ENCODE assay signal across 36 cellular contexts in genomic region chr4:2103127-2103842, GRCh38. TPM values are rescaled to one million over a fixed set of nuclear protein-coding genes. Genes with fewer than 3 reads are reported as not detected.
"Had no signal": no experiment of that assay in that cellular context is flagged by ENCODE, and none has a peak within 500 bp of the region (broad histone marks: within the 10 kb centered on the region; RNA-seq: fewer than 3 reads in every experiment).

No MANE protein-coding gene starts in this region.

- H3K4me1 Mint-ChIP-seq: activated naive CD8-positive, alpha-beta T cell treated with anti-CD3 and anti-CD28 coated beads for 36 hours; activated T-helper 17 cell treated with anti-CD3 and anti-CD28 coated beads, Interleukin-2, amount 50 U/mL, for 72 hours; central memory CD8-positive, alpha-beta T cell had no signal

- H3K27me3 Mint-ChIP-seq: activated naive CD8-positive, alpha-beta T cell treated with anti-CD3 and anti-CD28 coated beads for 36 hours; central memory CD8-positive, alpha-beta T cell had no signal

- H3K4me1 ChIP-seq: ascending aorta had no signal

- H3K27ac ChIP-seq: ascending aorta, cardiac muscle cell, VCaP had no signal

- H3K36me3 ChIP-seq: ascending aorta, cardiac muscle cell had no signal

- H3K4me3 Mint-ChIP-seq: activated B cell treated with CpG ODN at 0.5 μM for 24 hours; activated CD4-positive, alpha-beta memory T cell treated with anti-CD3 and anti-CD28 coated beads for 36 hours; activated CD4-positive, alpha-beta T cell treated with anti-CD3 and anti-CD28 coated beads, Interleukin-2, amount 10 ng/mL, durations not matched to agents 24 days and 14 days; activated CD8-positive, alpha-beta T cell treated with anti-CD3 and anti-CD28 coated beads for 36 hours; activated naive CD4-positive, alpha-beta T cell treated with anti-CD3 and anti-CD28 coated beads for 36 hours; activated naive CD8-positive, alpha-beta T cell treated with anti-CD3 and anti-CD28 coated beads for 36 hours; activated T-cell treated with anti-CD3 and anti-CD28 coated beads, Interleukin-2, amount 50 U/mL, for 4 hours; activated T-cell treated with anti-CD3 and anti-CD28 coated beads, Interleukin-2, amount 50 U/mL, for 72 hours; activated T-helper 1 cell treated with anti-CD3 and anti-CD28 coated beads, Interleukin-12 subunit alpha, Interleukin-12 subunit beta, Interleukin-2, Interleukin-4 antibody, amounts not matched to agents 30 ng/mL and 10 ng/mL and 1 ng/mL, durations not matched to agents 14 hours and 24 hours and 36 hours; activated T-helper 17 cell treated with anti-CD3 and anti-CD28 coated beads, Interleukin-2, amount 50 U/mL, for 72 hours; brain; central memory CD8-positive, alpha-beta T cell; T-helper 1 cell treated with Interleukin-12 subunit alpha and Interleukin-12 subunit beta and Interleukin-4 antibody, amounts not matched to agents 30 μg/mL and 1 μg/mL, for 36 hours; T-helper 2 cell treated with Interferon-gamma antibody and Interleukin-4, amounts not matched to agents 5 μg/mL and 100 μg/mL, for 36 hours had no signal

- H3K27ac Mint-ChIP-seq: activated B cell treated with CpG ODN at 0.5 μM for 24 hours; activated CD4-positive, alpha-beta memory T cell treated with anti-CD3 and anti-CD28 coated beads for 36 hours; activated CD4-positive, alpha-beta T cell treated with anti-CD3 and anti-CD28 coated beads, Interleukin-2, amount 10 ng/mL, durations not matched to agents 24 days and 14 days; activated CD8-positive, alpha-beta T cell treated with anti-CD3 and anti-CD28 coated beads for 36 hours; activated naive CD4-positive, alpha-beta T cell treated with anti-CD3 and anti-CD28 coated beads for 36 hours; activated naive CD8-positive, alpha-beta T cell treated with anti-CD3 and anti-CD28 coated beads for 36 hours; activated T-cell treated with anti-CD3 and anti-CD28 coated beads, Interleukin-2, amount 50 U/mL, for 72 hours; activated T-helper 1 cell treated with anti-CD3 and anti-CD28 coated beads, Interleukin-12 subunit alpha, Interleukin-12 subunit beta, Interleukin-2, Interleukin-4 antibody, amounts not matched to agents 30 ng/mL and 10 ng/mL and 1 ng/mL, durations not matched to agents 14 hours and 24 hours and 36 hours; activated T-helper 17 cell treated with anti-CD3 and anti-CD28 coated beads, Interleukin-2, amount 50 U/mL, for 72 hours; brain; T-helper 1 cell treated with Interleukin-12 subunit alpha and Interleukin-12 subunit beta and Interleukin-4 antibody, amounts not matched to agents 30 μg/mL and 1 μg/mL, for 36 hours; T-helper 2 cell treated with Interferon-gamma antibody and Interleukin-4, amounts not matched to agents 5 μg/mL and 100 μg/mL, for 36 hours had no signal

- H3K36me3 Mint-ChIP-seq: activated CD4-positive, alpha-beta memory T cell treated with anti-CD3 and anti-CD28 coated beads for 36 hours had no signal

- DNase-seq: activated B cell treated with CpG ODN at 0.5 μM for 24 hours; activated CD4-positive, alpha-beta memory T cell treated with anti-CD3 and anti-CD28 coated beads for 36 hours; activated CD4-positive, alpha-beta T cell treated with anti-CD3 and anti-CD28 coated beads for 4 hours; activated CD4-positive, alpha-beta T cell treated with anti-CD3 and anti-CD28 coated beads, Interleukin-2, amount 50 U/mL, for 1 hour; activated CD4-positive, alpha-beta T cell treated with anti-CD3 and anti-CD28 coated beads, Interleukin-2, amount 50 U/mL, for 4 hours; activated CD4-positive, CD25-positive, alpha-beta regulatory T cell treated with anti-CD3 and anti-CD28 coated beads, Interleukin-2, amount 50 U/mL, for 72 hours; activated CD8-positive, alpha-beta memory T cell treated with anti-CD3 and anti-CD28 coated beads, Interleukin-2, amount 50 U/mL, for 4 hours; activated CD8-positive, alpha-beta T cell treated with anti-CD3 and anti-CD28 coated beads for 36 hours; activated effector memory CD4-positive, alpha-beta T cell treated with anti-CD3 and anti-CD28 coated beads, Interleukin-2, amount 50 U/mL, for 16 hours; activated gamma-delta T cell treated with Interleukin-2 at 50 U/mL for 16 hours; activated naive CD4-positive, alpha-beta T cell; activated naive CD4-positive, alpha-beta T cell treated with anti-CD3 and anti-CD28 coated beads for 36 hours; activated naive CD4-positive, alpha-beta T cell treated with anti-CD3 and anti-CD28 coated beads, Interleukin-2, amount 50 U/mL, for 16 hours; activated naive CD8-positive, alpha-beta T cell treated with anti-CD3 and anti-CD28 coated beads for 36 hours; activated T-cell treated with anti-CD3 and anti-CD28 coated beads for 4 hours; activated T-cell treated with anti-CD3 and anti-CD28 coated beads, Interleukin-2, amount 50 U/mL, for 1 hour; activated T-cell treated with anti-CD3 and anti-CD28 coated beads, Interleukin-2, amount 50 U/mL, for 4 hours; activated T-cell treated with anti-CD3 and anti-CD28 coated beads, Interleukin-2, amount 50 U/mL, for 72 hours; amygdala; anterior cingulate cortex; caudate nucleus; cerebellar nuclear complex; T-helper 1 cell; T-helper 9 cell had no signal

- H3K27me3 ChIP-seq: ascending aorta, cardiac muscle cell had no signal

- ATAC-seq: activated CD8-positive, alpha-beta T cell treated with anti-CD3 and anti-CD28 coated beads for 36 hours; activated T-cell treated with anti-CD3 and anti-CD28 coated beads, Interleukin-2, amount 50 U/mL, for 4 hours; activated T-cell treated with anti-CD3 and anti-CD28 coated beads, Interleukin-2, amount 50 U/mL, for 72 hours; activated T-helper 17 cell treated with anti-CD3 and anti-CD28 coated beads, Interleukin-2, amount 50 U/mL, for 72 hours had no signal

- H3K4me3 ChIP-seq: ascending aorta, cardiac muscle cell had no signal

- FAIRE-seq: bronchial epithelial cell, TTC549 had no signal

RNA-seq across cellular contexts. Expression of gene NAT8L, which starts 44.2 kb away (rescaled TPM):
- total RNA-seq: ascending aorta, bronchial epithelial cell had no signal
